ENCODE assay signal across 8 cellular contexts in the genomic region with DNA sequence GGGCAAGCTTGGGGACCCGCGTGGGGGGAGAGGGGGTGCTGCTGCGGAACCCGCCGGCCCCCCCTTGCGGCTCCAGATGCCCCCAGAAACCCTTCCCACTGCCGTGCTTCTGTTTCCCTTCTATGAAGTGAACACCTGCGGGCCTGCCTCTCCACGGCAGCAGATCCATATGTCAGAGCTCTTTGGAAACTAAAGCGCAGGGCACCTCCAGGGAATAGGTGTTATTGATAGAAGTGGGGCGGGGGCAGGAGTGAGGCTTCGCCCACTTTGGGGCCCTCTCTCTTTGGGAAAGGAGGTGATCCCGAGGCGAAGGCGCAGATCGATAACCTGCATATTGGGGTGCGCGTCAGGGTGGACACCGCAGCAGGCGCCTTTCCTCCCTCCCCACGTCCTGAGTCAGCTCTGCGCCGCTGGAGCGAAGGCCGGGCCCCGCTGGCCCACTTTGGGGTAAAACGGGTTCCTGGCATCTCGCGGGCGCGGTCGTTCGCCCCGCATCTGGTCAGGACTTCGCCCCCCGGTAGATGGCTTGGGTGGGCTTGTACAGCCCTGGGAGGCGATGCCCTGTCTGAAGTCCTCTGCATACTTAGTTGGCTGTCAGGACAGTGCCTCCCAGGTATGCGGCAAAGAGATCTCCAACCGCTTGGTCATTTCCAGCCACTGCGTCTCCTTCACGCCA. TPM values are rescaled to one million over a fixed set of nuclear protein-coding genes. Genes with fewer than 3 reads are reported as not detected.
A peak's percentile ranks its signal among the peaks of the same experiment; 100 is the strongest.
DNase-seq lines count a peak whose midpoint lies in the region; ATAC-seq and TF ChIP-seq lines count a peak whose summit lies in the region.

No MANE protein-coding gene starts in this region.

- peaks cover 11% of the 10 kb centered on the region for H3K36me3 Mint-ChIP-seq in activated T-cell treated with anti-CD3 and anti-CD28 coated beads, Interleukin-2, amount 50 U/mL, for 24 hours (ENCODE audit: low read depth)

- H2BK15ac ChIP-seq in mesenchymal stem cell (ENCODE audit: low read depth, poor library complexity, severe bottlenecking), result no peak overlapping the region

- peak overlapping the region; percentile 91 for H3K27ac Mint-ChIP-seq in activated T-cell treated with anti-CD3 and anti-CD28 coated beads, Interleukin-2, amount 50 U/mL, for 24 hours

- peak overlapping the region; percentile 97 for H3K4me2 ChIP-seq in PC-3 (ENCODE audit: low read length)
- peak overlapping the region; percentile 99 for H3K4me2 ChIP-seq in mesenchymal stem cell (ENCODE audit: low read length, poor library complexity, severe bottlenecking)

- H4K91ac ChIP-seq in mesenchymal stem cell (ENCODE audit: low read length), result no peak overlapping the region

- TF ChIP-seq CTCF in PC-3 (conservative IDR thresholded peaks at IDR 0.05; ENCODE audit: low read depth, low read length) (no peak; the same call in 1 of the 2 replicates), cardiac fibroblast (IDR thresholded peaks at IDR 0.05; ENCODE audit: low read depth, low read length) (no peak), tibial nerve (IDR thresholded peaks at IDR 0.05) (no peak)

- no peaks in the 10 kb centered on the region for H3K9me3 Mint-ChIP-seq in activated T-cell treated with anti-CD3 and anti-CD28 coated beads, Interleukin-2, amount 50 U/mL, for 24 hours

- H3K9ac ChIP-seq in PC-3 (ENCODE audit: low read length) (peak overlapping the region; percentile 62), mesenchymal stem cell (ENCODE audit: low read length) (peak overlapping the region; percentile 92)

- peak; percentile 4 for ATAC-seq in PC-3
- no peak for ATAC-seq in HG02759 (IDR thresholded peaks at IDR 0.05; ENCODE audit: unreplicated experiment)
- no peak for ATAC-seq in HG03039 (IDR thresholded peaks at IDR 0.05; ENCODE audit: unreplicated experiment)

- no peak for TF ChIP-seq EP300 in tibial nerve (IDR thresholded peaks at IDR 0.05)

- POLR2A ChIA-PET in PC-3 (lab: Charles Lee; ENCODE audit: unreplicated experiment), result interaction anchor here (1.5 kb wide), 1 partner anchor 19 kb away, joined by 11 read pairs; a partner anchor contains a TSS

- no peak overlapping the region for H2BK5ac ChIP-seq in mesenchymal stem cell (ENCODE audit: low read depth, low read length, poor library complexity, severe bottlenecking)

- CTCF ChIA-PET in PC-3 (lab: Charles Lee), result interaction anchor here (1.5 kb wide), 1 partner anchor 19 kb away, joined by 11 read pairs; no protein-coding TSS in a partner anchor

- BruUV-seq in PC-3 (replicated peaks; lab: Mats Ljungman, UMichigan), result TSS peak; percentile 75

- H3K4me1 ChIP-seq in PC-3 (ENCODE audit: insufficient read depth, low read length) (peaks cover 18% of the 10 kb centered on the region), mesenchymal stem cell (ENCODE audit: control insufficient read depth, insufficient read depth, low read depth, low read length) (peaks cover 11% of the 10 kb centered on the region), tibial nerve (peaks cover 0 to 27% (median 10%) of the 10 kb centered on the region in 4 donors)

- TF ChIP-seq POLR2A in tibial nerve (IDR thresholded peaks at IDR 0.05), result no peak

- H3K27me3 Mint-ChIP-seq in activated T-cell treated with anti-CD3 and anti-CD28 coated beads, Interleukin-2, amount 50 U/mL, for 24 hours, result no peaks in the 10 kb centered on the region

- peak overlapping the region in 1 of 2 experiments; percentile 45 for H2BK12ac ChIP-seq in mesenchymal stem cell (ENCODE audit: low read length in 2 of 2)

- H3K4me1 Mint-ChIP-seq in activated T-cell treated with anti-CD3 and anti-CD28 coated beads, Interleukin-2, amount 50 U/mL, for 24 hours (ENCODE audit: low read depth), result peaks cover 23% of the 10 kb centered on the region

- H2AK5ac ChIP-seq in mesenchymal stem cell (ENCODE audit: low read length, severe bottlenecking), result no peak overlapping the region

- H3K4me3 ChIP-seq in PC-3 (ENCODE audit: low read length) (peak overlapping the region; percentile 93), cardiac fibroblast (replicated peaks in 1 of 2; ENCODE audit: low read depth in 2 of 2, low read length in 2 of 2) (peak overlapping the region; percentile 76 to 86), mesenchymal stem cell (ENCODE audit: insufficient read depth in 1 of 2, low read depth in 1 of 2, low read length in 2 of 2) (peak overlapping the region; percentile 77 to 94), tibial nerve (peak overlapping the region; percentile 51 to 80 (median 74))

- H3F3A ChIP-seq in PC-3 (ENCODE audit: low read length, unreplicated experiment), result no peaks in the 10 kb centered on the region

- H3K36me3 ChIP-seq in PC-3 (ENCODE audit: low read depth, low read length) (no peaks in the 10 kb centered on the region), mesenchymal stem cell (ENCODE audit: control insufficient read depth in 1 of 2, insufficient read depth in 2 of 2, low read depth in 1 of 2, low read length in 2 of 2) (no peaks in the 10 kb centered on the region), tibial nerve (no peaks in the 10 kb centered on the region)

- H3K79me1 ChIP-seq in mesenchymal stem cell (replicated peaks; ENCODE audit: low read length, poor library complexity, severe bottlenecking), result peaks cover 15% of the 10 kb centered on the region

- H3K9me3 ChIP-seq in PC-3 (ENCODE audit: low read length), result no peaks in the 10 kb centered on the region
- no peaks in the 10 kb centered on the region for H3K9me3 ChIP-seq in mesenchymal stem cell (ENCODE audit: control insufficient read depth, low read length)
- no peaks in the 10 kb centered on the region for H3K9me3 ChIP-seq in tibial nerve

- H3K27me3 ChIP-seq in PC-3 (ENCODE audit: low read length) (no peaks in the 10 kb centered on the region), mesenchymal stem cell (ENCODE audit: control insufficient read depth in 1 of 2, insufficient read depth in 1 of 2, low read length in 2 of 2) (no peaks in the 10 kb centered on the region), tibial nerve (no peaks in the 10 kb centered on the region)

- no peak for DNase-seq in activated T-cell treated with anti-CD3 and anti-CD28 coated beads, Interleukin-2, amount 50 U/mL, for 24 hours
- no peak for DNase-seq in activated T-cell treated with anti-CD3 and anti-CD28 coated beads, Interleukin-2, amount 50 U/mL, for 1 hour
- DNase-seq in PC-3, result peak; percentile 11
- DNase-seq in cardiac fibroblast (ENCODE audit: low read depth in 2 of 2), result peak in 1 of 2 donors; percentile 6
- DNase-seq in mesenchymal stem cell, result peak; percentile 49
- no peak for DNase-seq in tibial nerve (ENCODE audit: low spot score in 2 of 2)

- H3K9me2 ChIP-seq in PC-3 (replicated peaks; ENCODE audit: low read length), result no peaks in the 10 kb centered on the region

- intact Hi-C loops in PC-3 (cut with micrococcal nuclease), result loop anchor here (5.0 kb wide), 1 partner anchor 198 kb away; a partner anchor contains a TSS

- peak overlapping the region in 1 of 2 experiments; percentile 73 for H3K18ac ChIP-seq in mesenchymal stem cell (ENCODE audit: low read depth in 1 of 2, low read length in 2 of 2)

- H4K8ac ChIP-seq in mesenchymal stem cell (ENCODE audit: low read length), result no peak overlapping the region

- peak overlapping the region; percentile 29 for H2BK120ac ChIP-seq in mesenchymal stem cell (ENCODE audit: low read depth, low read length)

- peak overlapping the region in 1 of 2 experiments; percentile 83 for H3K23ac ChIP-seq in mesenchymal stem cell (ENCODE audit: low read length in 2 of 2)

- peaks cover 41% of the 10 kb centered on the region for H3K79me2 ChIP-seq in PC-3 (ENCODE audit: low read length)

- peak overlapping the region; percentile 91 for H2AFZ ChIP-seq in PC-3 (ENCODE audit: low read length)
- peak overlapping the region; percentile 99 for H2AFZ ChIP-seq in mesenchymal stem cell (ENCODE audit: low read depth, low read length)

- no peaks in the 10 kb centered on the region for H4K20me1 ChIP-seq in PC-3 (ENCODE audit: low read length)

- under 1% methylated on average over 35 of the region's 41 CpGs for WGBS in mesenchymal stem cell
- 1 to 2% methylated on average over 25 to 28 of the region's 41 CpGs for WGBS in tibial nerve, 2 donors

- peak overlapping the region; percentile 51 to 57 for H3K4ac ChIP-seq in mesenchymal stem cell (ENCODE audit: low read depth in 1 of 2, low read length in 2 of 2)

- H3K27ac ChIP-seq in PC-3 (ENCODE audit: low read length) (no peak overlapping the region; the same call in 1 of the 2 replicates), mesenchymal stem cell (ENCODE audit: low read length, poor library complexity, severe bottlenecking) (peak overlapping the region; percentile 7), tibial nerve (peak overlapping the region in 3 of 4 donors; percentile 55 to 79 (median 70))

- peak overlapping the region in 1 of 2 experiments; percentile 26 for H3K14ac ChIP-seq in mesenchymal stem cell (ENCODE audit: low read length in 2 of 2)

- peak overlapping the region; percentile 92 for H3K4me3 Mint-ChIP-seq in activated T-cell treated with anti-CD3 and anti-CD28 coated beads, Interleukin-2, amount 50 U/mL, for 24 hours

RNA-seq across cellular contexts. Expression of a gene that starts 0.5 kb away (rescaled TPM):
- 59.3 and 73.5 TPM in 2 replicates for total RNA-seq in PC-3 (2014; rRNA removed)
- 47.0 TPM for polyA plus RNA-seq in mesenchymal stem cell (2013, experiment 1 of 2)
- polyA plus RNA-seq in mesenchymal stem cell (2013, experiment 2 of 2), result 48.9 TPM
- total RNA-seq in tibial nerve, result 10 to 100 TPM; 16.5 to 34.5 (median 27.0) TPM

RNA-seq across cellular contexts. Expression of a gene that starts 19.8 kb away (rescaled TPM):
- 23.3 and 25.3 TPM in 2 replicates for total RNA-seq in PC-3 (2014; rRNA removed)
- polyA plus RNA-seq in mesenchymal stem cell (2013, experiment 1 of 2), result 21.8 TPM
- 21.4 TPM for polyA plus RNA-seq in mesenchymal stem cell (2013, experiment 2 of 2)
- total RNA-seq in tibial nerve, result 10 to 100 TPM; 13.9 to 25.8 (median 17.8) TPM

RNA-seq across cellular contexts. Expression of a gene that starts 52.0 kb away (rescaled TPM):
- total RNA-seq in PC-3 (2014; rRNA removed) (2.2 and 3.2 TPM in 2 replicates), tibial nerve (1 to 10 TPM; 5.2 to 6.9 (median 6.1) TPM)
- polyA plus RNA-seq in mesenchymal stem cell (2013, experiment 1 of 2), result 5.2 TPM
- polyA plus RNA-seq in mesenchymal stem cell (2013, experiment 2 of 2), result 5.5 TPM

Comparison
In these comparisons a context has a peak if more than half of its experiments do, and no peak if none do; other contexts are left out.
1. DNase-seq: peak in PC-3 (single experiment) and mesenchymal stem cell (single experiment); none in activated T-cell treated with anti-CD3 and anti-CD28 coated beads, Interleukin-2, amount 50 U/mL, for 24 hours (single experiment), activated T-cell treated with anti-CD3 and anti-CD28 coated beads, Interleukin-2, amount 50 U/mL, for 1 hour (single experiment) and tibial nerve (0 of 2).
2. Peak in every context shown above with its lines, with median percentiles within 50 percentile points of each other: H3K4me3 ChIP-seq.